8 cellular contexts compared by ENCODE assay signal in genomic region chr15:67148196-67148701, GRCh38.
A peak's percentile ranks its signal among the peaks of the same experiment; 100 is the strongest.
DNase-seq lines count a peak whose midpoint lies in the region; ATAC-seq and TF ChIP-seq lines count a peak whose summit lies in the region.
"Had no signal": no experiment of that assay in that cellular context is flagged by ENCODE, and none has a peak within 500 bp of the region (broad histone marks: within the 10 kb centered on the region; RNA-seq: fewer than 3 reads in every experiment).

No MANE protein-coding gene starts in this region.

- no peak overlapping the region for H2BK5ac ChIP-seq in H9 (ENCODE audit: insufficient read length, low read length)

- H2AFZ ChIP-seq in GM23338 = no peak overlapping the region
- no peak overlapping the region for H2AFZ ChIP-seq in H9 (ENCODE audit: low read length)

- H3K18ac ChIP-seq in H9 (ENCODE audit: insufficient read length, low read depth, low read length) = no peak overlapping the region

- no peak overlapping the region for H3T11ph ChIP-seq in H9 (ENCODE audit: low read length)

- no peak overlapping the region for H3K4ac ChIP-seq in H9 (ENCODE audit: low read depth, low read length)

- no peak overlapping the region for H3K14ac ChIP-seq in H9 (ENCODE audit: insufficient read depth, low read length)

- H3K4me3 ChIP-seq in GM23338 (no peak overlapping the region), colonic mucosa (no peak overlapping the region), skeletal muscle cell (ENCODE audit: low read depth, low read length) (no peak overlapping the region)
- H3K4me3 ChIP-seq: tibial nerve had no signal

- 0 out of 2 replicates have a peak, but pooled peaks cover 4% of the 10 kb centered on the region for H3K27me3 ChIP-seq in GM23338 (ENCODE audit: insufficient read depth)
- H3K27me3 ChIP-seq in colonic mucosa = no peaks in the 10 kb centered on the region
- H3K27me3 ChIP-seq in H9 (ENCODE audit: insufficient read depth, low read length) = no peaks in the 10 kb centered on the region
- H3K27me3 ChIP-seq: tibial nerve had no signal

- H3K36me3 Mint-ChIP-seq in GM23338 (ENCODE audit: low read depth) (no peaks in the 10 kb centered on the region), H9 (ENCODE audit: insufficient read depth in 1 of 3, low read depth in 3 of 3) (no peaks in the 10 kb centered on the region)

- no peak overlapping the region for H4K8ac ChIP-seq in H9 (replicated peaks; ENCODE audit: insufficient read length, low read depth, low read length)

- H3K9me2 ChIP-seq in GM23338 (ENCODE audit: insufficient read depth) = no peaks in the 10 kb centered on the region

- intact Hi-C loops in colonic mucosa (cut with DNase I) = no loop called here

- H2BK20ac ChIP-seq in H9 (ENCODE audit: low read depth, low read length, poor library complexity, severe bottlenecking) = no peak overlapping the region

- no peak overlapping the region for H2BK120ac ChIP-seq in H9 (ENCODE audit: low read depth, low read length, poor library complexity, severe bottlenecking)

- no peaks in the 10 kb centered on the region for H3K23me2 ChIP-seq in H9 (ENCODE audit: insufficient read length, low read depth, low read length, poor library complexity, severe bottlenecking)

- H2BK12ac ChIP-seq in H9 (ENCODE audit: insufficient read length, low read depth, low read length) = no peak overlapping the region

- H3K79me2 ChIP-seq in GM23338 (replicated peaks; ENCODE audit: insufficient read depth) (peaks cover 12% of the 10 kb centered on the region), H9 (ENCODE audit: insufficient read depth, low read length) (no peaks in the 10 kb centered on the region)

- no peak overlapping the region for H3K56ac ChIP-seq in H9 (ENCODE audit: insufficient read length, low read depth, low read length)

- DNase-seq in GM23338 (ENCODE audit: low spot score) = no peak
- DNase-seq in NCI-H774 (lab: John Stamatoyannopoulos, UW) = peak; percentile 26
- DNase-seq in colonic mucosa = peak; percentile 58
- DNase-seq in skeletal muscle cell (ENCODE audit: low read depth) = peak; percentile 67
- DNase-seq in GM10248 (ENCODE audit: extremely low spot score) = no peak
- no peak for DNase-seq in H9

- POLR2A ChIA-PET in GM10248 (lab: Yijun Ruan, JAX) = no interaction called here

- no peak overlapping the region for H3K23ac ChIP-seq in H9 (ENCODE audit: insufficient read length, low read depth, low read length)

- H3K79me1 ChIP-seq in H9 (ENCODE audit: insufficient read depth, low read depth, low read length, poor library complexity, severe bottlenecking) = no peaks in the 10 kb centered on the region

- H3K4me3 Mint-ChIP-seq in GM23338 (no peak overlapping the region; the same call in 2 of the 3 replicates), H9 (no peak overlapping the region)

- H3K27ac ChIP-seq in GM23338 (ENCODE audit: low read depth) = no peak overlapping the region
- H3K27ac ChIP-seq in colonic mucosa = peak overlapping the region; percentile 70
- H3K27ac ChIP-seq in H9 (ENCODE audit: insufficient read length, low read depth, low read length) = no peak overlapping the region

- H4K91ac ChIP-seq in H9 (ENCODE audit: insufficient read length, low read depth, low read length) = no peak overlapping the region

- H4K5ac ChIP-seq in H9 (ENCODE audit: insufficient read length, low read depth, low read length) = no peak overlapping the region

- H3K9me3 ChIP-seq in colonic mucosa (no peaks in the 10 kb centered on the region), H9 (ENCODE audit: control insufficient read depth, low read depth, low read length) (no peaks in the 10 kb centered on the region)
- H3K9me3 ChIP-seq: tibial nerve had no signal

- TF ChIP-seq CTCF in GM23338 (conservative IDR thresholded peaks at IDR 0.05; ENCODE audit: low read depth in 2 of 2) (no peak), colonic mucosa (IDR thresholded peaks at IDR 0.05) (no peak), GM10248 (IDR thresholded peaks at IDR 0.05; ENCODE audit: control extremely low read depth, extremely low read depth, low read depth, missing control alignments) (no peak), H9 (conservative IDR thresholded peaks at IDR 0.05) (no peak)

- H3K27ac Mint-ChIP-seq in GM23338 = no peak overlapping the region
- H3K27ac Mint-ChIP-seq in H9 = peak overlapping the region in 1 of 3 experiments; percentile 14; a peak in 1 of 7 replicates

- H3K36me3 ChIP-seq in GM23338 (ENCODE audit: insufficient read depth) = no peaks in the 10 kb centered on the region
- no peaks in the 10 kb centered on the region for H3K36me3 ChIP-seq in colonic mucosa
- H3K36me3 ChIP-seq: tibial nerve had no signal

- peaks cover 83% of the 10 kb centered on the region for H3K4me1 ChIP-seq in GM23338 (ENCODE audit: insufficient read depth)
- H3K4me1 ChIP-seq in colonic mucosa = peaks cover 30% of the 10 kb centered on the region
- peaks cover 38% of the 10 kb centered on the region; the same call in 1 of the 2 replicates for H3K4me1 ChIP-seq in H9 (ENCODE audit: insufficient read depth, low read length)

- peak overlapping the region; percentile 61 for H3K4me2 ChIP-seq in GM23338
- no peak overlapping the region for H3K4me2 ChIP-seq in H9 (ENCODE audit: insufficient read depth, insufficient read length, low read length)

- CTCF ChIA-PET in GM10248 (lab: Yijun Ruan, JAX) = interaction anchor here (0.5 to 1.8 kb wide), 6 partner anchors 8 to 516 kb away, joined by 3 to 6 read pairs (median 3); no protein-coding TSS in a partner anchor

- no peak overlapping the region for H2AK5ac ChIP-seq in H9 (ENCODE audit: insufficient read length, low read length)

- H3K27me3 Mint-ChIP-seq in GM23338 (ENCODE audit: insufficient read depth, low read depth, poor library complexity) (peaks cover 13% of the 10 kb centered on the region), H9 (ENCODE audit: low read depth) (no peaks in the 10 kb centered on the region)

- H4K20me1 ChIP-seq in GM23338 (replicated peaks; ENCODE audit: insufficient read depth) = no peaks in the 10 kb centered on the region
- no peaks in the 10 kb centered on the region for H4K20me1 ChIP-seq in H9 (ENCODE audit: control insufficient read depth, insufficient read depth, insufficient read length)

- WGBS in H9 (ENCODE audit: extremely low coverage, insufficient read length, low lambda C conversion rate) = no CpG with 5 or more reads among the region's 6 CpGs

- H3K4me1 Mint-ChIP-seq in GM23338 = peaks cover 81% of the 10 kb centered on the region
- peaks cover 81 to 83% of the 10 kb centered on the region in 2 experiments for H3K4me1 Mint-ChIP-seq in H9

- H3K9ac ChIP-seq in colonic mucosa (ENCODE audit: low read depth in 2 of 2, low read length in 2 of 2) (peak overlapping the region in 1 of 2 donors; percentile 52), H9 (ENCODE audit: extremely low read depth, insufficient read length, low read length) (no peak overlapping the region)

- no peak for ATAC-seq in GM23338
- ATAC-seq in HG03460 (IDR thresholded peaks at IDR 0.05; ENCODE audit: unreplicated experiment) = no peak

- peaks cover 24% of the 10 kb centered on the region for H3F3A ChIP-seq in GM23338 (replicated peaks; ENCODE audit: low read depth)

- H3K9me3 Mint-ChIP-seq in GM23338 (no peaks in the 10 kb centered on the region), H9 (no peaks in the 10 kb centered on the region)

- no peak overlapping the region for H2BK15ac ChIP-seq in H9 (ENCODE audit: low read depth, low read length)

TF ChIP-seq in GM23338, 12 proteins besides CTCF, POLR2A, EP300 and RAD21:
- no peak for TF ChIP-seq ETS1 (IDR thresholded peaks at IDR 0.05)
- no peak for TF ChIP-seq ZNF331 (CRISPR knock-in tag; IDR thresholded peaks at IDR 0.05; ENCODE audit: low read depth)
- TF ChIP-seq EZH2phosphoT487 (IDR thresholded peaks at IDR 0.05; ENCODE audit: unreplicated experiment) = no peak

Comparison
In these comparisons a context has a peak if more than half of its experiments do, and no peak if none do; other contexts are left out.
1. DNase-seq: peak in NCI-H774 (single experiment), colonic mucosa (single experiment) and skeletal muscle cell (single experiment); none in GM23338 (single experiment), GM10248 (single experiment) and H9 (single experiment).